Comparison of ENCODE assay signal across 1 cellular context in the genomic region with DNA sequence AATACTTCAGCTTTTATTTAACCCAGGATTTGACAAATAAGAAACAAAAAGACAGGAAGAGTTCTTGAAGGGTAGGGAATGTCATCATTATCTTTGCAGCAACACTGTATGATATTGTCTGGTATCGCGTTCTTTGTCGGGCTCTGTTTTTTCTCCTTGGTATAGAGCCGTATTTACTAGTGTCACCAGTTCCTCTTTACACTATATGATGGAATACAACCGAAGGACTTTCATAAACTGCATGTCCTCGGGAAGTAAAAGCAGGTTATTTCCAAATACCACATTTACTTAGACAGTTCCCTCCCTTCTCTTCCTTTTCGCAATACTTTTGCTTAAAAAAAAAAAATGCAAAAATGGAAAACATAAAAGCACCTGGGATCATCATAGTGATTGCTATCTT.
TF ChIP-seq lines count a peak whose summit lies in the region.

No MANE protein-coding gene starts in this region.

TF ChIP-seq in GM12878, 131 proteins besides CTCF, POLR2A, EP300 and RAD21 (continued from another document):
- TF ChIP-seq, protein P1, sequence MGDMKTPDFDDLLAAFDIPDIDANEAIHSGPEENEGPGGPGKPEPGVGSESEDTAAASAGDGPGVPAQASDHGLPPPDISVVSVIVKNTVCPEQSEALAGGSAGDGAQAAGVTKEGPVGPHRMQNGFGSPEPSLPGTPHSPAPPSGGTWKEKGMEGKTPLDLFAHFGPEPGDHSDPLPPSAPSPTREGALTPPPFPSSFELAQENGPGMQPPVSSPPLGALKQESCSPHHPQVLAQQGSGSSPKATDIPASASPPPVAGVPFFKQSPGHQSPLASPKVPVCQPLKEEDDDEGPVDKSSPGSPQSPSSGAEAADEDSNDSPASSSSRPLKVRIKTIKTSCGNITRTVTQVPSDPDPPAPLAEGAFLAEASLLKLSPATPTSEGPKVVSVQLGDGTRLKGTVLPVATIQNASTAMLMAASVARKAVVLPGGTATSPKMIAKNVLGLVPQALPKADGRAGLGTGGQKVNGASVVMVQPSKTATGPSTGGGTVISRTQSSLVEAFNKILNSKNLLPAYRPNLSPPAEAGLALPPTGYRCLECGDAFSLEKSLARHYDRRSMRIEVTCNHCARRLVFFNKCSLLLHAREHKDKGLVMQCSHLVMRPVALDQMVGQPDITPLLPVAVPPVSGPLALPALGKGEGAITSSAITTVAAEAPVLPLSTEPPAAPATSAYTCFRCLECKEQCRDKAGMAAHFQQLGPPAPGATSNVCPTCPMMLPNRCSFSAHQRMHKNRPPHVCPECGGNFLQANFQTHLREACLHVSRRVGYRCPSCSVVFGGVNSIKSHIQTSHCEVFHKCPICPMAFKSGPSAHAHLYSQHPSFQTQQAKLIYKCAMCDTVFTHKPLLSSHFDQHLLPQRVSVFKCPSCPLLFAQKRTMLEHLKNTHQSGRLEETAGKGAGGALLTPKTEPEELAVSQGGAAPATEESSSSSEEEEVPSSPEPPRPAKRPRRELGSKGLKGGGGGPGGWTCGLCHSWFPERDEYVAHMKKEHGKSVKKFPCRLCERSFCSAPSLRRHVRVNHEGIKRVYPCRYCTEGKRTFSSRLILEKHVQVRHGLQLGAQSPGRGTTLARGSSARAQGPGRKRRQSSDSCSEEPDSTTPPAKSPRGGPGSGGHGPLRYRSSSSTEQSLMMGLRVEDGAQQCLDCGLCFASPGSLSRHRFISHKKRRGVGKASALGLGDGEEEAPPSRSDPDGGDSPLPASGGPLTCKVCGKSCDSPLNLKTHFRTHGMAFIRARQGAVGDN (IDR thresholded peaks at IDR 0.05): no peak
- TF ChIP-seq NR2C2 (IDR thresholded peaks at IDR 0.05; ENCODE audit: borderline replicate concordance, control insufficient read depth, insufficient read length, low read depth): no peak
- TF ChIP-seq, protein P2, sequence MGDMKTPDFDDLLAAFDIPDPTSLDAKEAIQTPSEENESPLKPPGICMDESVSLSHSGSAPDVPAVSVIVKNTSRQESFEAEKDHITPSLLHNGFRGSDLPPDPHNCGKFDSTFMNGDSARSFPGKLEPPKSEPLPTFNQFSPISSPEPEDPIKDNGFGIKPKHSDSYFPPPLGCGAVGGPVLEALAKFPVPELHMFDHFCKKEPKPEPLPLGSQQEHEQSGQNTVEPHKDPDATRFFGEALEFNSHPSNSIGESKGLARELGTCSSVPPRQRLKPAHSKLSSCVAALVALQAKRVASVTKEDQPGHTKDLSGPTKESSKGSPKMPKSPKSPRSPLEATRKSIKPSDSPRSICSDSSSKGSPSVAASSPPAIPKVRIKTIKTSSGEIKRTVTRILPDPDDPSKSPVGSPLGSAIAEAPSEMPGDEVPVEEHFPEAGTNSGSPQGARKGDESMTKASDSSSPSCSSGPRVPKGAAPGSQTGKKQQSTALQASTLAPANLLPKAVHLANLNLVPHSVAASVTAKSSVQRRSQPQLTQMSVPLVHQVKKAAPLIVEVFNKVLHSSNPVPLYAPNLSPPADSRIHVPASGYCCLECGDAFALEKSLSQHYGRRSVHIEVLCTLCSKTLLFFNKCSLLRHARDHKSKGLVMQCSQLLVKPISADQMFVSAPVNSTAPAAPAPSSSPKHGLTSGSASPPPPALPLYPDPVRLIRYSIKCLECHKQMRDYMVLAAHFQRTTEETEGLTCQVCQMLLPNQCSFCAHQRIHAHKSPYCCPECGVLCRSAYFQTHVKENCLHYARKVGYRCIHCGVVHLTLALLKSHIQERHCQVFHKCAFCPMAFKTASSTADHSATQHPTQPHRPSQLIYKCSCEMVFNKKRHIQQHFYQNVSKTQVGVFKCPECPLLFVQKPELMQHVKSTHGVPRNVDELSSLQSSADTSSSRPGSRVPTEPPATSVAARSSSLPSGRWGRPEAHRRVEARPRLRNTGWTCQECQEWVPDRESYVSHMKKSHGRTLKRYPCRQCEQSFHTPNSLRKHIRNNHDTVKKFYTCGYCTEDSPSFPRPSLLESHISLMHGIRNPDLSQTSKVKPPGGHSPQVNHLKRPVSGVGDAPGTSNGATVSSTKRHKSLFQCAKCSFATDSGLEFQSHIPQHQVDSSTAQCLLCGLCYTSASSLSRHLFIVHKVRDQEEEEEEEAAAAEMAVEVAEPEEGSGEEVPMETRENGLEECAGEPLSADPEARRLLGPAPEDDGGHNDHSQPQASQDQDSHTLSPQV (IDR thresholded peaks at IDR 0.05): no peak
- no peak for TF ChIP-seq SMAD1 (IDR thresholded peaks at IDR 0.05; ENCODE audit: low read depth, partially characterized antibody)
- no peak for TF ChIP-seq SP1 (IDR thresholded peaks at IDR 0.05; ENCODE audit: low read depth, low read length)
TF ChIP-seq in GM12878: peak in this region for 0.
